21 cellular contexts compared by ENCODE assay signal in the genomic region with DNA sequence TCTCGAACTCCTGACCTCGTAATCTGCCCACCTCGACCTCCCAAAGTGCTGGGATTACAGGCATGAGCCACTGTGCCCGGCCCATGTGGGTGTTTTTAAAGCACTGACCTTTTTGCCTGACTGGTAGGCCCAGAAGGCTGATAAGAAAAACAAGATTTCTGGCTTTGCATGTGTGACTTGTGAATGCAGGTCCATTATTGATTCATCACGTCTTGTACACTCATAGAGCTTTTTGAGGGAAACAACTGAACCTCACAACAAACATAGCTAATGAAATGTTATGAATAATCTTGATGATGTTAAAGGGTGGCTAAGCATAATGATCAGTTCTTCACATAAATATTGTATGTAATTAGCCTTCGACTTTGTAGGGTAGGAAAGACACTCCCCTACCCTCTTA.
"Had no signal": no experiment of that assay in that cellular context is flagged by ENCODE, and none has a peak within 500 bp of the region (broad histone marks: within the 10 kb centered on the region; RNA-seq: fewer than 3 reads in every experiment).

No MANE protein-coding gene starts in this region.

- H3K27ac ChIP-seq: dorsolateral prefrontal cortex, gastroesophageal sphincter, left ventricle myocardium inferior, lower lobe of right lung, testis, tibial nerve, upper lobe of right lung, vagina had no signal

- H3K4me3 ChIP-seq: dorsolateral prefrontal cortex, gastroesophageal sphincter, left ventricle myocardium inferior, lower lobe of right lung, testis, tibial nerve, upper lobe of right lung, vagina had no signal

- H3K27me3 ChIP-seq: dorsolateral prefrontal cortex, gastroesophageal sphincter, testis, tibial nerve, upper lobe of right lung, vagina had no signal

- H3K4me1 ChIP-seq: gastroesophageal sphincter, lower lobe of right lung, testis, tibial nerve, upper lobe of right lung, vagina had no signal

- H3K9me3 ChIP-seq: lower lobe of right lung, testis, upper lobe of right lung, vagina had no signal

- H3K36me3 ChIP-seq: gastroesophageal sphincter, left ventricle myocardium inferior, lower lobe of right lung, tibial nerve, upper lobe of right lung, vagina had no signal

- ATAC-seq: gastroesophageal sphincter; lower lobe of right lung; right cardiac atrium; stimulated activated naive B cell treated with anti-CD40 and anti-IgM and Interleukin-4, amounts not matched to agents 10 μg/mL and 1 μg/mL and 100 μg/mL, for 72 hours; stimulated activated naive CD8-positive, alpha-beta T cell treated with anti-CD3 and anti-CD28 coated beads, Interleukin-15, amount 100 ng/mL, for 72 hours; upper lobe of right lung had no signal

- DNase-seq: cortex of kidney; dorsolateral prefrontal cortex; effector CD8-positive, alpha-beta T cell; glutamatergic neuron; immature natural killer cell; kidney; left cardiac atrium; left ventricle myocardium inferior; lower lobe of right lung; midbrain; naive B cell; right cardiac atrium; stimulated activated CD4-positive, alpha-beta T cell treated with anti-CD3 and anti-CD28 coated beads, Interleukin-2, amount 100 ng/mL, for 24 hours; stimulated activated CD4-positive, alpha-beta T cell treated with anti-CD3 and anti-CD28 coated beads, Interleukin-4, amount 100 ng/mL, for 4 hours; stimulated activated naive B cell treated with anti-CD40 and anti-IgM and Interleukin-4, amounts not matched to agents 10 μg/mL and 1 μg/mL and 100 μg/mL, for 72 hours; stimulated activated naive CD8-positive, alpha-beta T cell treated with anti-CD3 and anti-CD28 coated beads, Interleukin-15, amount 100 ng/mL, for 72 hours; testis; upper lobe of right lung had no signal

- FAIRE-seq: kidney had no signal
